8 cellular contexts compared by ENCODE assay signal in genomic region chr3:195850857-195851531, GRCh38. TPM values are rescaled to one million over a fixed set of nuclear protein-coding genes. Genes with fewer than 3 reads are reported as not detected.
DNase-seq lines count a peak whose midpoint lies in the region; ATAC-seq and TF ChIP-seq lines count a peak whose summit lies in the region.

No MANE protein-coding gene starts in this region.

- no peaks in the 10 kb centered on the region for H3K36me3 Mint-ChIP-seq in natural killer cell
- no peaks in the 10 kb centered on the region for H3K36me3 Mint-ChIP-seq in stimulated activated naive B cell treated with anti-CD40 and anti-IgM and Interleukin-4, amounts not matched to agents 10 μg/mL and 1 μg/mL and 100 μg/mL, for 72 hours

- H3K4me3 Mint-ChIP-seq in natural killer cell = peak overlapping the region; percentile 8
- peak overlapping the region in 1 of 2 donors; percentile 60 for H3K4me3 Mint-ChIP-seq in stimulated activated naive B cell treated with anti-CD40 and anti-IgM and Interleukin-4, amounts not matched to agents 10 μg/mL and 1 μg/mL and 100 μg/mL, for 72 hours

- intact Hi-C loops in esophagus muscularis mucosa (cut with DNase I) (no loop called here), natural killer cell (cut with micrococcal nuclease) (loop anchor here (5.0 kb wide), 1 partner anchor 151 kb away; no protein-coding TSS in a partner anchor)

- no peaks in the 10 kb centered on the region for H3K9me3 Mint-ChIP-seq in natural killer cell
- H3K9me3 Mint-ChIP-seq in stimulated activated naive B cell treated with anti-CD40 and anti-IgM and Interleukin-4, amounts not matched to agents 10 μg/mL and 1 μg/mL and 100 μg/mL, for 72 hours = no peaks in the 10 kb centered on the region

- no peak for TF ChIP-seq EP300 in esophagus muscularis mucosa (IDR thresholded peaks at IDR 0.05)

- TF ChIP-seq POLR2A in esophagus muscularis mucosa (IDR thresholded peaks at IDR 0.05; ENCODE audit: low read depth) = no peak

- peak overlapping the region; percentile 19 for H3K27ac ChIP-seq in KOPT-K1 (ENCODE audit: low read depth, low read length, poor library complexity, severe bottlenecking)
- no peak overlapping the region for H3K27ac ChIP-seq in esophagus muscularis mucosa (replicated peaks in 1 of 4)

- TF ChIP-seq CTCF in esophagus muscularis mucosa (IDR thresholded peaks at IDR 0.05) = peak in 2 of 3 experiments; percentile 99 to 100
- TF ChIP-seq CTCF in natural killer cell (IDR thresholded peaks at IDR 0.05) = peak; percentile 100

- peaks cover 8 to 9% of the 10 kb centered on the region in 2 donors for H3K4me1 Mint-ChIP-seq in natural killer cell
- peaks cover 9 to 13% of the 10 kb centered on the region in 2 donors for H3K4me1 Mint-ChIP-seq in stimulated activated naive B cell treated with anti-CD40 and anti-IgM and Interleukin-4, amounts not matched to agents 10 μg/mL and 1 μg/mL and 100 μg/mL, for 72 hours

- peak; percentile 93 for ATAC-seq in GM21723 (IDR thresholded peaks at IDR 0.05; ENCODE audit: unreplicated experiment)
- peak; percentile 99 to 100 (median 100) for ATAC-seq in natural killer cell
- peak; percentile 86 to 96 for ATAC-seq in stimulated activated naive B cell treated with anti-CD40 and anti-IgM and Interleukin-4, amounts not matched to agents 10 μg/mL and 1 μg/mL and 100 μg/mL, for 72 hours (replicated peaks)

- peaks cover 0 to 9% (median 4%) of the 10 kb centered on the region in 4 donors for H3K4me1 ChIP-seq in esophagus muscularis mucosa

- WGBS in esophagus muscularis mucosa = 32% methylated on average over 29 of the region's 31 CpGs

- peak; percentile 81 for DNase-seq in DMS79 (lab: John Stamatoyannopoulos, UW)
- peak; percentile 92 for DNase-seq in OCI-M1 (lab: John Stamatoyannopoulos, UW)
- peak; percentile 83 for DNase-seq in activated T-cell treated with anti-CD3 and anti-CD28 coated beads for 24 hours (ENCODE audit: low read depth)
- peak; percentile 95 for DNase-seq in esophagus muscularis mucosa (ENCODE audit: extremely low spot score)
- DNase-seq in natural killer cell = peak; percentile 82
- DNase-seq in stimulated activated naive B cell treated with anti-CD40 and anti-IgM and Interleukin-4, amounts not matched to agents 10 μg/mL and 1 μg/mL and 100 μg/mL, for 72 hours = peak; percentile 79

- H3K9me3 ChIP-seq in KOPT-K1 (ENCODE audit: insufficient read depth, low read length, poor library complexity, severe bottlenecking) = no peaks in the 10 kb centered on the region
- H3K9me3 ChIP-seq in esophagus muscularis mucosa = no peaks in the 10 kb centered on the region

- no peak overlapping the region for H3K27ac Mint-ChIP-seq in natural killer cell
- H3K27ac Mint-ChIP-seq in stimulated activated naive B cell treated with anti-CD40 and anti-IgM and Interleukin-4, amounts not matched to agents 10 μg/mL and 1 μg/mL and 100 μg/mL, for 72 hours = no peak overlapping the region

- H3K4me3 ChIP-seq in esophagus muscularis mucosa = peak overlapping the region in 1 of 4 donors; percentile 15

- H3K27me3 Mint-ChIP-seq in natural killer cell (ENCODE audit: low read depth in 2 of 2) = peaks cover 3 to 7% of the 10 kb centered on the region in 2 donors
- H3K27me3 Mint-ChIP-seq in stimulated activated naive B cell treated with anti-CD40 and anti-IgM and Interleukin-4, amounts not matched to agents 10 μg/mL and 1 μg/mL and 100 μg/mL, for 72 hours = peaks cover 8 to 14% of the 10 kb centered on the region in 2 donors

- H3K36me3 ChIP-seq in KOPT-K1 (ENCODE audit: insufficient read depth, low read length) (no peaks in the 10 kb centered on the region), esophagus muscularis mucosa (no peaks in the 10 kb centered on the region)

- no peaks in the 10 kb centered on the region for H3K27me3 ChIP-seq in esophagus muscularis mucosa

RNA-seq across cellular contexts. Expression of gene MUC4, which starts 39.3 kb away (rescaled TPM):
- total RNA-seq in esophagus muscularis mucosa = under 1 TPM in 3 of 4 donors, not detected in 1; 0.19 to 0.63 (median 0.42) TPM
- 1 to 10 TPM in 1 of 3 donors, under 1 TPM in 2; 0.05 to 1.7 (median 0.38) TPM for total RNA-seq in natural killer cell

RNA-seq across cellular contexts. Expression of gene TNK2, which starts 57.4 kb away (rescaled TPM):
- total RNA-seq in esophagus muscularis mucosa = 10 to 100 TPM; 16.4 to 42.3 (median 28.3) TPM
- 100 to 1,000 TPM; 169 to 207 (median 171) TPM for total RNA-seq in natural killer cell
